Comparison of ENCODE assay signal across 1 cellular context in the genomic region with DNA sequence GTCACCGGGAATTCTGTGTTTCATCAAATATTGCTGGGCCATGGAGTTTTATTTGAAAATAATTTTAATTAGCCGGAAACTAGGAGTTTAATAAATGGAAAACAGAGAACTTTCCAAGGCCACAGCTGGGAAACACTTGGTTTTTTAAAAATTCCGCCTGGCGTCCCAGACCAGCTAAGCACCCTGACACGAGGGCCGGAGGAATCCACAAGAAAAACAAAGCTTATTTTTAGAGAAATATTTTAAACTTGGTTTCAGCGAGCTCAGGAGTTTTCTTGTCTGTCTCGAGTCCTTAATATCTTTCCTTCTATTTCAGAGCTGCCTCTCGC.
TF ChIP-seq lines count a peak whose summit lies in the region.

No MANE protein-coding gene starts in this region.

TF ChIP-seq in GM12878, 131 proteins besides CTCF, POLR2A, EP300 and RAD21 (continued from another document):
- TF ChIP-seq, protein P1, sequence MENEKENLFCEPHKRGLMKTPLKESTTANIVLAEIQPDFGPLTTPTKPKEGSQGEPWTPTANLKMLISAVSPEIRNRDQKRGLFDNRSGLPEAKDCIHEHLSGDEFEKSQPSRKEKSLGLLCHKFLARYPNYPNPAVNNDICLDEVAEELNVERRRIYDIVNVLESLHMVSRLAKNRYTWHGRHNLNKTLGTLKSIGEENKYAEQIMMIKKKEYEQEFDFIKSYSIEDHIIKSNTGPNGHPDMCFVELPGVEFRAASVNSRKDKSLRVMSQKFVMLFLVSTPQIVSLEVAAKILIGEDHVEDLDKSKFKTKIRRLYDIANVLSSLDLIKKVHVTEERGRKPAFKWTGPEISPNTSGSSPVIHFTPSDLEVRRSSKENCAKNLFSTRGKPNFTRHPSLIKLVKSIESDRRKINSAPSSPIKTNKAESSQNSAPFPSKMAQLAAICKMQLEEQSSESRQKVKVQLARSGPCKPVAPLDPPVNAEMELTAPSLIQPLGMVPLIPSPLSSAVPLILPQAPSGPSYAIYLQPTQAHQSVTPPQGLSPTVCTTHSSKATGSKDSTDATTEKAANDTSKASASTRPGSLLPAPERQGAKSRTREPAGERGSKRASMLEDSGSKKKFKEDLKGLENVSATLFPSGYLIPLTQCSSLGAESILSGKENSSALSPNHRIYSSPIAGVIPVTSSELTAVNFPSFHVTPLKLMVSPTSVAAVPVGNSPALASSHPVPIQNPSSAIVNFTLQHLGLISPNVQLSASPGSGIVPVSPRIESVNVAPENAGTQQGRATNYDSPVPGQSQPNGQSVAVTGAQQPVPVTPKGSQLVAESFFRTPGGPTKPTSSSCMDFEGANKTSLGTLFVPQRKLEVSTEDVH (IDR thresholded peaks at IDR 0.05; ENCODE audit: low read depth, partially characterized antibody) = no peak
- TF ChIP-seq CHD2 (IDR thresholded peaks at IDR 0.05; ENCODE audit: borderline replicate concordance, low read depth, low read length) = no peak
- TF ChIP-seq BMI1 (IDR thresholded peaks at IDR 0.05; ENCODE audit: borderline replicate concordance) = no peak
- TF ChIP-seq TCF7 (IDR thresholded peaks at IDR 0.05; ENCODE audit: borderline replicate concordance) = no peak
- no peak for TF ChIP-seq KLF5 (IDR thresholded peaks at IDR 0.05; ENCODE audit: partially characterized antibody)
